26 cellular contexts compared by ENCODE assay signal in the genomic region with DNA sequence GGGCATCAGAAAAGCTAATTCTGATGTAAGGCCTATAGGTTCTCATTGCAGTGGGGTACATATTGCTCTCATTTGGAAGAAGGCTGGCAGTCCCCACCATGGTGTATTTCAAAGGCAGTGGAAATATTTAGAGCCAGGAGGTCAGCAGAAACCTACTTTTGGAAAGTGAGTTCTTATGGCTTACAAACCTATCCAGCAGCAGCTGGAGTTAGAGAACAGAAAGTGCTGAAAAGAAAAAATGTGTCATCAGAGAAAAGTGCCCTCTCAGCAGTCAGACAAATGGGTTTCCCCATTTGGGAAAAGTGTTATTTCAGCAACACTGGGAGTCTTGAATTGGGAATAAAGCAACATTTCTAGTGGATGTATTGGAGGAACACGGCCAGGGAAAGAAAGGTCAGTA.
"Had no signal": no experiment of that assay in that cellular context is flagged by ENCODE, and none has a peak within 500 bp of the region (broad histone marks: within the 10 kb centered on the region; RNA-seq: fewer than 3 reads in every experiment).

No MANE protein-coding gene starts in this region.

- ATAC-seq: activated CD4-positive, CD25-positive, alpha-beta regulatory T cell treated with anti-CD3 and anti-CD28 coated beads, Interleukin-2, amount 50 U/mL, for 24 hours; activated CD8-positive, alpha-beta T cell treated with anti-CD3 and anti-CD28 coated beads for 36 hours; activated T-cell treated with anti-CD3 and anti-CD28 coated beads, Interleukin-2, amount 50 U/mL, for 4 hours; activated T-helper 17 cell treated with anti-CD3 and anti-CD28 coated beads, Interleukin-2, amount 50 U/mL, for 72 hours; esophagus mucosa; T-helper 17 cell had no signal

- H3K36me3 ChIP-seq: brain microvascular endothelial cell, WERI-Rb-1 had no signal

- H3K4me3 ChIP-seq: coronary artery, dorsolateral prefrontal cortex had no signal

- H3K27ac ChIP-seq: brain microvascular endothelial cell, coronary artery, dorsolateral prefrontal cortex, WERI-Rb-1 had no signal

- H3K27me3 ChIP-seq: brain microvascular endothelial cell had no signal

- DNase-seq: activated B cell treated with CpG ODN at 0.5 μM for 24 hours; activated CD4-positive, alpha-beta T cell treated with anti-CD3 and anti-CD28 coated beads for 48 hours; activated CD4-positive, alpha-beta T cell treated with anti-CD3 and anti-CD28 coated beads, Interleukin-2, amount 50 U/mL, for 1 hour; activated CD4-positive, alpha-beta T cell treated with anti-CD3 and anti-CD28 coated beads, Interleukin-2, amount 50 U/mL, for 48 hours; activated CD8-positive, alpha-beta memory T cell treated with anti-CD3 and anti-CD28 coated beads for 24 hours; activated CD8-positive, alpha-beta T cell treated with anti-CD3 and anti-CD28 coated beads for 36 hours; activated effector memory CD4-positive, alpha-beta T cell treated with Interleukin-2 at 50 U/mL for 16 hours; activated gamma-delta T cell treated with Interleukin-2 at 50 U/mL for 16 hours; activated naive CD4-positive, alpha-beta T cell treated with anti-CD3 and anti-CD28 coated beads, Interleukin-2, amount 50 U/mL, for 16 hours; activated naive CD4-positive, alpha-beta T cell treated with Interleukin-2 at 50 U/mL for 16 hours; activated T-cell treated with anti-CD3 and anti-CD28 coated beads, Interleukin-2, amount 50 U/mL, for 4 hours; amniotic stem cell; anterior cingulate cortex; brain microvascular endothelial cell; dorsolateral prefrontal cortex; effector memory CD4-positive, alpha-beta T cell; endodermal cell; foreskin fibroblast; head of caudate nucleus; T-helper 17 cell; T1000; WERI-Rb-1 had no signal
